Comparison of ENCODE assay signal across 19 cellular contexts in the genomic region with DNA sequence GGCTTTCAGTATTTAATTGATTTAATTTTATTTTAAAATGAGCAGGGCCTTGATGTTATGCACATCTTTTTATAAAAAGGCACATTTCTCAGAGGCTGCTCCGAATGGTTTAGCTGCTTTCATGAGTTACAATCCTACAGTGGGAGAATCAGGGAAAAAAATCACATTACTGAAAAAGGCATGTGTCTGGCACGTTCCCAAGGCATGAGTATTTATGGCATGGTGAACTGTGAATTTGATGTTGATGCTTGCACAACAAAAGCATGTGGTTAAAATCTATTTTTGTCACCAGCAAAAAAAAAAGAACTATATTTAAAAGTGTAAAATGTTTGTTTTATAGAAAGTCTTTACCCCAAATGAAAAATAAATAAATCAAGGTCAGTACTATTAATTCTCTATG.
DNase-seq lines count a peak whose midpoint lies in the region; ATAC-seq and TF ChIP-seq lines count a peak whose summit lies in the region.
"Had no signal": no experiment of that assay in that cellular context is flagged by ENCODE, and none has a peak within 500 bp of the region (broad histone marks: within the 10 kb centered on the region; RNA-seq: fewer than 3 reads in every experiment).

No MANE protein-coding gene starts in this region.

- WGBS in lower leg skin, 2 donors: 10% methylated on average over 2 of the region's 2 CpGs
- 8% methylated on average over 2 of the region's 2 CpGs for WGBS in right lobe of liver (ENCODE audit: insufficient coverage, low coverage, low lambda C conversion rate, missing lambda C conversion rate)

- H3K9me3 ChIP-seq in BE2C (no peaks in the 10 kb centered on the region), right lobe of liver (no peaks in the 10 kb centered on the region)

- DNase-seq in BE2C (peak; percentile 24), MV-4-11 (lab: John Stamatoyannopoulos, UW) (peak; percentile 78), cerebellum (ENCODE audit: low spot score) (peak; percentile 26), lower leg skin (ENCODE audit: low spot score in 2 of 2) (peak; percentile 40 to 85), NCI-H2196 (lab: John Stamatoyannopoulos, UW; ENCODE audit: unreplicated experiment) (no peak), right lobe of liver (no peak), GM10248 (ENCODE audit: extremely low spot score) (no peak), NCI-H82 treated with DMSO at 0.1 percent for 48 hours (lab: John Stamatoyannopoulos, UW; ENCODE audit: unreplicated experiment) (no peak)
- DNase-seq: amygdala; effector CD4-positive, alpha-beta T cell; immature natural killer cell; NCI-H510A; stimulated activated CD4-positive, alpha-beta T cell treated with anti-CD3 and anti-CD28 coated beads, Interleukin-4, amount 100 ng/mL, for 4 hours; SW 1271 had no signal

- no peak for ATAC-seq in right lobe of liver
- ATAC-seq: activated T-helper 17 cell treated with anti-CD3 and anti-CD28 coated beads, Interleukin-2, amount 50 U/mL, for 72 hours; Panc1; sciatic nerve had no signal

- H3K4me3 ChIP-seq in BE2C (ENCODE audit: low read depth, low read length): no peak overlapping the region
- H3K4me3 ChIP-seq in lower leg skin (ENCODE audit: low read depth, poor library complexity, severe bottlenecking): no peak overlapping the region
- H3K4me3 ChIP-seq in right lobe of liver: no peak overlapping the region
- H3K4me3 ChIP-seq: neural progenitor cell had no signal

- H3K4me1 ChIP-seq in BE2C (peaks cover 4% of the 10 kb centered on the region), right lobe of liver (no peaks in the 10 kb centered on the region)
- H3K4me1 ChIP-seq: neural progenitor cell had no signal

- CTCF ChIA-PET in GM10248 (lab: Yijun Ruan, JAX): interaction anchor here (1.2 to 4.4 kb wide), 2 partner anchors 15 to 27 kb away, joined by 3 to 17 read pairs; no protein-coding TSS in a partner anchor

- no peaks in the 10 kb centered on the region for H3K27me3 ChIP-seq in BE2C
- no peaks in the 10 kb centered on the region for H3K27me3 ChIP-seq in right lobe of liver
- H3K27me3 ChIP-seq: neural progenitor cell had no signal

- TF ChIP-seq CTCF in BE2C (IDR thresholded peaks at IDR 0.05; ENCODE audit: low read depth, low read length) (no peak), lower leg skin (IDR thresholded peaks at IDR 0.05) (no peak), right lobe of liver (IDR thresholded peaks at IDR 0.05) (no peak), GM10248 (IDR thresholded peaks at IDR 0.05; ENCODE audit: control extremely low read depth, extremely low read depth, low read depth, missing control alignments) (no peak)

- H3K36me3 ChIP-seq in BE2C (no peaks in the 10 kb centered on the region), right lobe of liver (no peaks in the 10 kb centered on the region)
- H3K36me3 ChIP-seq: neural progenitor cell had no signal

- H3K27ac ChIP-seq in right lobe of liver: no peak overlapping the region
- H3K27ac ChIP-seq: neural progenitor cell, VCaP had no signal

- POLR2A ChIA-PET in GM10248 (lab: Yijun Ruan, JAX): no interaction called here

- no peak for TF ChIP-seq POLR2A in lower leg skin (IDR thresholded peaks at IDR 0.05)
- TF ChIP-seq POLR2A in right lobe of liver (IDR thresholded peaks at IDR 0.05): no peak

- intact Hi-C loops in lower leg skin (cut with DNase I; ENCODE audit: low total_unique reads): no loop called here
- intact Hi-C loops in right lobe of liver (cut with DNase I): no loop called here

Comparison
In these comparisons a context has a peak if more than half of its experiments do, and no peak if none do; other contexts are left out.
1. DNase-seq: peak in BE2C (single experiment), MV-4-11 (single experiment), cerebellum (single experiment) and lower leg skin (2 of 2); none in NCI-H2196 (single experiment), right lobe of liver (0 of 3), GM10248 (single experiment) and NCI-H82 treated with DMSO at 0.1 percent for 48 hours (single experiment).